Comparison of ENCODE assay signal across 11 cellular contexts in genomic region chr10:112373912-112374338, GRCh38. TPM values are rescaled to one million over a fixed set of nuclear protein-coding genes. Genes with fewer than 3 reads are reported as not detected.
DNase-seq lines count a peak whose midpoint lies in the region; ATAC-seq and TF ChIP-seq lines count a peak whose summit lies in the region.
"Had no signal": no experiment of that assay in that cellular context is flagged by ENCODE, and none has a peak within 500 bp of the region (broad histone marks: within the 10 kb centered on the region; RNA-seq: fewer than 3 reads in every experiment).

TSS of gene ACSL5 (plus strand) at chr10:112374116. CDS start at chr10:112394947, 20,831 bp downstream.

- peak within 1 kb of the TSS; percentile 97 for H3K27ac ChIP-seq in CD4-positive, alpha-beta memory T cell (ENCODE audit: low read depth, low read length)
- peak within 1 kb of the TSS; percentile 67 for H3K27ac ChIP-seq in Karpas-422 (ENCODE audit: low read length)
- H3K27ac ChIP-seq: SK-N-MC had no signal

- CTCF ChIA-PET in CD4-positive, alpha-beta memory T cell (lab: Charles Lee; ENCODE audit: partially characterized antibody) = interaction anchor here (0.6 to 2.9 kb wide), 9 partner anchors 10 to 99 kb away, joined by 3 to 22 read pairs (median 4); no protein-coding TSS in a partner anchor

- peak within 1 kb of the TSS; percentile 97 for H2AFZ ChIP-seq in Karpas-422 (ENCODE audit: low read length)

- DNase-seq in CD4-positive, alpha-beta memory T cell = no peak
- no peak for DNase-seq in Karpas-422
- DNase-seq in dermis microvascular lymphatic vessel endothelial cell (ENCODE audit: low read depth in 2 of 2) = no peak
- no peak for DNase-seq in omental fat pad (ENCODE audit: low spot score)
- no peak for DNase-seq in chondrocyte (ENCODE audit: low spot score)
- no peak for DNase-seq in HCEC 1CT
- DNase-seq: NCI-H1436 treated with DMSO at 0.1 percent for 48 hours, pancreas had no signal

- no peaks in the 10 kb centered on the region for H3K27me3 Mint-ChIP-seq in CD4-positive, alpha-beta memory T cell
- H3K27me3 Mint-ChIP-seq in chondrocyte (ENCODE audit: low read depth) = no peaks in the 10 kb centered on the region

- H3K9ac ChIP-seq in Karpas-422 (ENCODE audit: low read length) = peak within 1 kb of the TSS; percentile 7; the same call in 1 of the 2 replicates

- H3K4me1 Mint-ChIP-seq in CD4-positive, alpha-beta memory T cell = peaks cover 39 to 69% (median 55%) of the 10 kb centered on the region in 4 donors
- H3K4me1 Mint-ChIP-seq in chondrocyte (ENCODE audit: low read depth) = peaks cover 19% of the 10 kb centered on the region

- no peak for TF ChIP-seq CTCF in omental fat pad (IDR thresholded peaks at IDR 0.05)
- TF ChIP-seq CTCF in chondrocyte (IDR thresholded peaks at IDR 0.05) = no peak

- no peaks in the 10 kb centered on the region for H3K36me3 ChIP-seq in CD4-positive, alpha-beta memory T cell (ENCODE audit: insufficient read depth, low read length)
- H3K36me3 ChIP-seq in Karpas-422 (ENCODE audit: insufficient read depth, low read length) = no peaks in the 10 kb centered on the region
- H3K36me3 ChIP-seq: pancreas had no signal

- H3K9me3 Mint-ChIP-seq in CD4-positive, alpha-beta memory T cell = no peaks in the 10 kb centered on the region
- no peaks in the 10 kb centered on the region for H3K9me3 Mint-ChIP-seq in chondrocyte (ENCODE audit: low read depth)

- intact Hi-C loops in CD4-positive, alpha-beta memory T cell (cut with micrococcal nuclease) = loop anchor here (10.0 kb wide), 1 partner anchor 51 kb away; no protein-coding TSS in a partner anchor

- no peaks in the 10 kb centered on the region for H3K27me3 ChIP-seq in CD4-positive, alpha-beta memory T cell (ENCODE audit: insufficient read depth, low read length)
- H3K27me3 ChIP-seq in Karpas-422 (ENCODE audit: low read length) = no peaks in the 10 kb centered on the region
- H3K27me3 ChIP-seq: pancreas had no signal

- peaks cover 53% of the 10 kb centered on the region for H3K4me1 ChIP-seq in CD4-positive, alpha-beta memory T cell (ENCODE audit: insufficient read depth, low read length)
- H3K4me1 ChIP-seq in Karpas-422 (ENCODE audit: low read length) = peaks cover 28% of the 10 kb centered on the region
- H3K4me1 ChIP-seq: pancreas had no signal

- peak; percentile 25 for ATAC-seq in omental fat pad (ENCODE audit: low FRiP score)
- no peak for ATAC-seq in HG03442 (IDR thresholded peaks at IDR 0.05; ENCODE audit: unreplicated experiment)
- no peak for ATAC-seq in HG03196 (IDR thresholded peaks at IDR 0.05; ENCODE audit: unreplicated experiment)
- ATAC-seq: pancreas had no signal

- no peaks in the 10 kb centered on the region for H3K9me3 ChIP-seq in CD4-positive, alpha-beta memory T cell (ENCODE audit: control insufficient read depth in 1 of 2, low read length in 2 of 2)
- H3K9me3 ChIP-seq in Karpas-422 (ENCODE audit: low read length) = no peaks in the 10 kb centered on the region
- H3K9me3 ChIP-seq: pancreas had no signal

- peak within 1 kb of the TSS; percentile 97 to 100 (median 100) for H3K4me3 Mint-ChIP-seq in CD4-positive, alpha-beta memory T cell
- H3K4me3 Mint-ChIP-seq in chondrocyte (ENCODE audit: unreplicated experiment) = no peak within 1 kb of the TSS

- H3K27ac Mint-ChIP-seq in CD4-positive, alpha-beta memory T cell = peak within 1 kb of the TSS; percentile 95 to 100 (median 100)
- no peak within 1 kb of the TSS for H3K27ac Mint-ChIP-seq in chondrocyte (ENCODE audit: unreplicated experiment)

- peaks cover 0 to 16% of the 10 kb centered on the region in 2 donors for H3K36me3 Mint-ChIP-seq in CD4-positive, alpha-beta memory T cell
- no peaks in the 10 kb centered on the region for H3K36me3 Mint-ChIP-seq in chondrocyte (ENCODE audit: low read depth)

- peak within 1 kb of the TSS; percentile 60 to 99 for H3K4me3 ChIP-seq in CD4-positive, alpha-beta memory T cell (ENCODE audit: low read length in 2 of 2)
- H3K4me3 ChIP-seq in Karpas-422 (ENCODE audit: low read length) = no peak within 1 kb of the TSS
- H3K4me3 ChIP-seq: SK-N-MC had no signal

- peaks cover 26% of the 10 kb centered on the region for H3K79me2 ChIP-seq in Karpas-422 (ENCODE audit: low read length)

- H3K9me2 ChIP-seq in Karpas-422 (replicated peaks; ENCODE audit: insufficient read depth, low read length) = no peaks in the 10 kb centered on the region

- POLR2A ChIA-PET in CD4-positive, alpha-beta memory T cell (lab: Charles Lee; ENCODE audit: partially characterized antibody) = interaction anchor here (1.1 to 4.1 kb wide), 9 partner anchors 9 to 191 kb away, joined by 3 to 60 read pairs (median 13); partner anchors contain the start of genes GPAM, VTI1A and ZDHHC6

- no peaks in the 10 kb centered on the region for H4K20me1 ChIP-seq in Karpas-422 (ENCODE audit: insufficient read depth, low read depth, low read length)

- H3K4me2 ChIP-seq in Karpas-422 (ENCODE audit: low read depth, low read length, poor library complexity, severe bottlenecking) = peak within 1 kb of the TSS; percentile 99

RNA-seq across cellular contexts. Expression of gene ACSL5, which starts in this region (rescaled TPM):
- 10 to 100 TPM; 51.8 to 53.8 TPM for total RNA-seq in CD4-positive, alpha-beta memory T cell
- polyA plus RNA-seq in CD4-positive, alpha-beta memory T cell = 10 to 100 TPM; 62.2 to 83.8 TPM
- 55.6 and 63.6 TPM in 2 replicates for total RNA-seq in Karpas-422 (2014; rRNA removed; shearing (Covaris generic); ENCODE audit: low replicate concordance)
- total RNA-seq in dermis microvascular lymphatic vessel endothelial cell (34.4 and 59.9 TPM in 2 replicates), omental fat pad (10 to 100 TPM; 39.7 to 58.8 (median 48.4) TPM), chondrocyte (0.15 to 0.53 TPM (median 0.27 TPM) in 3 replicates)

Comparison
In these comparisons a context has a peak if more than half of its experiments do, and no peak if none do; other contexts are left out.
1. RNA of gene ACSL5 (total RNA-seq): 55.6 to 63.6 TPM in Karpas-422, 51.8 to 53.8 TPM in CD4-positive, alpha-beta memory T cell, 39.7 to 58.8 TPM in omental fat pad and 34.4 to 59.9 TPM in dermis microvascular lymphatic vessel endothelial cell; 0.15 to 0.53 TPM in chondrocyte; every median in the first group is over 10 times any median in the second.